Comparison of ENCODE assay signal across 8 cellular contexts in genomic region chr7:93231799-93232672, GRCh38. TPM values are rescaled to one million over a fixed set of nuclear protein-coding genes. Genes with fewer than 3 reads are reported as not detected.
DNase-seq lines count a peak whose midpoint lies in the region; ATAC-seq and FAIRE-seq lines count a peak whose summit lies in the region.

Gene VPS50 (plus strand): TSS chr7:93232366. CDS start chr7:93232468, 102 bp downstream.

- peak within 1 kb of the TSS; percentile 76 for H3K9ac ChIP-seq in endocrine pancreas (ENCODE audit: control insufficient read depth, insufficient read depth, low read length)
- peak within 1 kb of the TSS; percentile 96 for H3K9ac ChIP-seq in mesenchymal stem cell (ENCODE audit: low read length)

- DNase-seq in COLO668 (lab: John Stamatoyannopoulos, UW; ENCODE audit: unreplicated experiment): peak; percentile 92
- peak; percentile 81 for DNase-seq in HTR-8/SVneo (ENCODE audit: insufficient read length, low spot score)
- DNase-seq in NOMO-1 treated with dmso at 0.1 percent for 144 hours (lab: John Stamatoyannopoulos, UW; ENCODE audit: unreplicated experiment): peak; percentile 100
- DNase-seq in activated CD8-positive, alpha-beta memory T cell treated with anti-CD3 and anti-CD28 coated beads for 48 hours (ENCODE audit: low read depth in 2 of 3, low spot score in 2 of 3): peak; percentile 35 to 69 (median 69)
- peak; percentile 97 for DNase-seq in mesenchymal stem cell
- peak; percentile 77 for DNase-seq in stimulated activated CD8-positive, alpha-beta memory T cell treated with anti-CD3 and anti-CD28 coated beads, Interleukin-12 subunit alpha, Interleukin-12 subunit beta, amount 100 ng/mL, for 4 hours (ENCODE audit: low read depth)

- peak within 1 kb of the TSS in 1 of 2 experiments; percentile 44 for H3K14ac ChIP-seq in mesenchymal stem cell (ENCODE audit: low read length in 2 of 2)

- H4K8ac ChIP-seq in mesenchymal stem cell (ENCODE audit: low read length): peak within 1 kb of the TSS; percentile 99

- H3K79me1 ChIP-seq in mesenchymal stem cell (replicated peaks; ENCODE audit: low read length, poor library complexity, severe bottlenecking): peaks cover 17% of the 10 kb centered on the region

- H2BK12ac ChIP-seq in mesenchymal stem cell (ENCODE audit: low read length in 2 of 2): no peak within 1 kb of the TSS

- H3K4me1 ChIP-seq in endocrine pancreas (ENCODE audit: control insufficient read depth, insufficient read depth, low read length) (peaks cover 18% of the 10 kb centered on the region), mesenchymal stem cell (ENCODE audit: control insufficient read depth, insufficient read depth, low read depth, low read length) (peaks cover 1% of the 10 kb centered on the region)

- no peaks in the 10 kb centered on the region for H3K27me3 ChIP-seq in endocrine pancreas (ENCODE audit: control insufficient read depth, insufficient read depth, low read length)
- no peaks in the 10 kb centered on the region for H3K27me3 ChIP-seq in mesenchymal stem cell (ENCODE audit: control insufficient read depth in 1 of 2, insufficient read depth in 1 of 2, low read length in 2 of 2)

- peak within 1 kb of the TSS; percentile 34 for H4K91ac ChIP-seq in mesenchymal stem cell (ENCODE audit: low read length)

- no peak within 1 kb of the TSS for H2AK5ac ChIP-seq in mesenchymal stem cell (ENCODE audit: low read length, severe bottlenecking)

- ATAC-seq in GM21367 (IDR thresholded peaks at IDR 0.05; ENCODE audit: unreplicated experiment): peak; percentile 99

- no peak within 1 kb of the TSS for H2BK120ac ChIP-seq in mesenchymal stem cell (ENCODE audit: low read depth, low read length)

- peak within 1 kb of the TSS; percentile 97 for H2AFZ ChIP-seq in mesenchymal stem cell (ENCODE audit: low read depth, low read length)

- peak within 1 kb of the TSS; percentile 96 for H3K4me2 ChIP-seq in mesenchymal stem cell (ENCODE audit: low read length, poor library complexity, severe bottlenecking)

- H3K4me3 ChIP-seq in endocrine pancreas (ENCODE audit: control insufficient read depth, insufficient read depth, low read length) (peak within 1 kb of the TSS; percentile 97), mesenchymal stem cell (ENCODE audit: insufficient read depth in 1 of 2, low read depth in 1 of 2, low read length in 2 of 2) (peak within 1 kb of the TSS; percentile 78 to 100)

- H3K4ac ChIP-seq in mesenchymal stem cell (ENCODE audit: low read depth in 1 of 2, low read length in 2 of 2): peak within 1 kb of the TSS in 1 of 2 experiments; percentile 79

- H3K36me3 ChIP-seq in endocrine pancreas (ENCODE audit: control insufficient read depth, insufficient read depth, low read length) (no peaks in the 10 kb centered on the region), mesenchymal stem cell (ENCODE audit: control insufficient read depth in 1 of 2, insufficient read depth in 2 of 2, low read depth in 1 of 2, low read length in 2 of 2) (no peaks in the 10 kb centered on the region)

- peak within 1 kb of the TSS; percentile 83 to 84 for H3K18ac ChIP-seq in mesenchymal stem cell (ENCODE audit: low read depth in 1 of 2, low read length in 2 of 2)

- H2BK15ac ChIP-seq in mesenchymal stem cell (ENCODE audit: low read depth, poor library complexity, severe bottlenecking): no peak within 1 kb of the TSS

- WGBS in mesenchymal stem cell: under 1% methylated on average over 37 of the region's 40 CpGs

- no peak within 1 kb of the TSS for H3K23ac ChIP-seq in mesenchymal stem cell (ENCODE audit: low read length in 2 of 2)

- H3K9me3 ChIP-seq in endocrine pancreas (ENCODE audit: control insufficient read depth, low read length): no peaks in the 10 kb centered on the region
- no peaks in the 10 kb centered on the region for H3K9me3 ChIP-seq in mesenchymal stem cell (ENCODE audit: control insufficient read depth, low read length)

- H2BK5ac ChIP-seq in mesenchymal stem cell (ENCODE audit: low read depth, low read length, poor library complexity, severe bottlenecking): no peak within 1 kb of the TSS

- no peak for FAIRE-seq in HTR-8/SVneo (lab: Jason Lieb, UNC)

- H3K27ac ChIP-seq in mesenchymal stem cell (ENCODE audit: low read length, poor library complexity, severe bottlenecking): peak within 1 kb of the TSS; percentile 19

RNA-seq across cellular contexts. Expression of gene VPS50, which starts in this region (rescaled TPM):
- polyA plus RNA-seq in mesenchymal stem cell (2013, experiment 1 of 2): 8.1 TPM
- 8.4 TPM for polyA plus RNA-seq in mesenchymal stem cell (2013, experiment 2 of 2)

Comparison
In these comparisons a context has a peak if more than half of its experiments do, and no peak if none do; other contexts are left out.
1. Peak in every context shown above with its lines: DNase-seq, ATAC-seq, H3K4me3 ChIP-seq and H3K27ac ChIP-seq.